ENCODE assay signal across 24 cellular contexts in the genomic region with DNA sequence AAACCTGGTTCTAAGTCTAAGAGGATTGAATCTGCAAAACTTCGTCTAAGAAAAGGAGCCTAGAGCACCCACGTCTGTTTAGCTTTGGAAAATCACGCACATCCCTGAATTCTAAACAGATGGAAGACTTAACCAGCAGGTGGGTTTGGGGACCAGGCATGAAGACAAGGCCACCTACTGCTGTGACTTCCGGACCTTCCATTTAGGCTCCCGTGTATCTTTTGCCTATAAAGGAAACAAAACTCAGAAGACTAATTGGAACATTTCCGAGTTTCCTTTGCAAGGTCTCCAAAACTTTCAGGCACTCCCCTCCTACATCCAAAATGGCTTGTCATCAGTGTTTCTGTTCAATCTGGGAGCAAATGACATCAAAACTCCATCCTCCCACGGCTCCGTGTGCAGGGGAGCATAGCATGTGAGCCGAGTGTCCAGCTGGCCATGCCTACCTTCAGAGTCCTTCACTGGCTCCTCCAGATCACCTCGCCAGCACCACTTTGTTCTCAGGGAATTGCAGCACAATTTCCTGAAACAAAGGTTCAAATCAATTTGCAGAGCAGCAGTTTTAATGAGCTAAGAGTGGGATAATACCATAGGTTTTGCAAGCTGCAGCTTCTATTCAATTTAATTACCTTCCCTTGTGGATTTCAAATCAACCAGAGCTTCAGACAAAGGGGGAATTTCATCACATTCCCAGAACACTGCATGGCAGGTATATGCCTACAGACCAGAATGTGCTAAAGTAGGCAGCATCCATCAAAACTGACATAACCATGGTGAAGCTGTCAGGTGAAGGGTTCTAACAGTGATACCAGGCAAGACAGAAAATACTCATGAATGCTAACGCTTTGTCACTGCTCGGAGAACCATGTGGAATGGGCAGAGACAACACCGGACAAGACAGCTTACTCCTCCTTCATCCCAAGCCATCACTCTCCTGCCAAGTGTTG. TPM values are rescaled to one million over a fixed set of nuclear protein-coding genes. Genes with fewer than 3 reads are reported as not detected.
"Had no signal": no experiment of that assay in that cellular context is flagged by ENCODE, and none has a peak within 500 bp of the region (broad histone marks: within the 10 kb centered on the region; RNA-seq: fewer than 3 reads in every experiment).

No MANE protein-coding gene starts in this region.

- H3K27me3 Mint-ChIP-seq: activated CD4-positive, alpha-beta T cell treated with anti-CD3 and anti-CD28 coated beads for 36 hours; activated T-cell treated with anti-CD3 and anti-CD28 coated beads, Interleukin-2, amount 50 U/mL, for 24 hours; stimulated activated memory B cell treated with anti-CD40 and anti-IgM and Interleukin-4, amounts not matched to agents 10 μg/mL and 1 μg/mL and 100 μg/mL, for 72 hours had no signal

- DNase-seq: activated CD4-positive, alpha-beta T cell treated with anti-CD3 and anti-CD28 coated beads for 36 hours; activated CD8-positive, alpha-beta T cell treated with anti-CD3 and anti-CD28 coated beads, Interleukin-2, amount 10 ng/mL, durations not matched to agents 7 days and 5 days; activated naive CD4-positive, alpha-beta T cell treated with anti-CD3 and anti-CD28 coated beads for 36 hours; activated T-cell treated with anti-CD3 and anti-CD28 coated beads, Interleukin-2, amount 50 U/mL, for 24 hours; aorta; brain microvascular endothelial cell; cerebellar nuclear complex; cortex of kidney; erythroblast; foreskin melanocyte; left ventricle myocardium inferior; mammary epithelial cell; midbrain; pancreas; sigmoid colon; stimulated activated CD4-positive, alpha-beta T cell treated with anti-CD3 and anti-CD28 coated beads, Interleukin-4, amount 100 ng/mL, for 4 hours; SW 1271; upper lobe of left lung had no signal

- H3K4me3 ChIP-seq: left ventricle myocardium inferior, pancreas, sigmoid colon, thoracic aorta, upper lobe of left lung had no signal

- H3K27ac ChIP-seq: brain microvascular endothelial cell, left ventricle myocardium inferior, neutrophil, pancreas, sigmoid colon, thoracic aorta, upper lobe of left lung had no signal

- H3K36me3 ChIP-seq: brain microvascular endothelial cell, left ventricle myocardium inferior, pancreas, thoracic aorta had no signal

- H3K9me3 ChIP-seq: left ventricle myocardium inferior, neutrophil, pancreas, sigmoid colon, thoracic aorta, upper lobe of left lung had no signal

- H3K4me1 Mint-ChIP-seq: activated CD4-positive, alpha-beta T cell treated with anti-CD3 and anti-CD28 coated beads for 36 hours; stimulated activated memory B cell treated with anti-CD40 and anti-IgM and Interleukin-4, amounts not matched to agents 10 μg/mL and 1 μg/mL and 100 μg/mL, for 72 hours had no signal

- H3K9me3 Mint-ChIP-seq: activated naive CD4-positive, alpha-beta T cell treated with anti-CD3 and anti-CD28 coated beads for 36 hours; activated T-cell treated with anti-CD3 and anti-CD28 coated beads, Interleukin-2, amount 50 U/mL, for 24 hours; activated T-helper 2 cell treated with anti-CD3 and anti-CD28 coated beads, Interferon-gamma antibody, Interleukin-2, Interleukin-4, amounts not matched to agents 10 μg/mL and 5 μg/mL and 100 μg/mL, durations not matched to agents 14 hours and 24 hours and 36 hours; stimulated activated memory B cell treated with anti-CD40 and anti-IgM and Interleukin-4, amounts not matched to agents 10 μg/mL and 1 μg/mL and 100 μg/mL, for 72 hours had no signal

- H3K27ac Mint-ChIP-seq: activated CD4-positive, alpha-beta T cell treated with anti-CD3 and anti-CD28 coated beads for 36 hours; activated CD8-positive, alpha-beta T cell treated with anti-CD3 and anti-CD28 coated beads, Interleukin-2, amount 10 ng/mL, durations not matched to agents 7 days and 5 days; activated naive CD4-positive, alpha-beta T cell treated with anti-CD3 and anti-CD28 coated beads for 36 hours; activated T-cell treated with anti-CD3 and anti-CD28 coated beads, Interleukin-2, amount 50 U/mL, for 24 hours; activated T-helper 2 cell treated with anti-CD3 and anti-CD28 coated beads, Interferon-gamma antibody, Interleukin-2, Interleukin-4, amounts not matched to agents 10 μg/mL and 5 μg/mL and 100 μg/mL, durations not matched to agents 14 hours and 24 hours and 36 hours; stimulated activated memory B cell treated with anti-CD40 and anti-IgM and Interleukin-4, amounts not matched to agents 10 μg/mL and 1 μg/mL and 100 μg/mL, for 72 hours had no signal

- H3K4me3 Mint-ChIP-seq: activated CD4-positive, alpha-beta T cell treated with anti-CD3 and anti-CD28 coated beads for 36 hours; activated CD8-positive, alpha-beta T cell treated with anti-CD3 and anti-CD28 coated beads, Interleukin-2, amount 10 ng/mL, durations not matched to agents 7 days and 5 days; activated naive CD4-positive, alpha-beta T cell treated with anti-CD3 and anti-CD28 coated beads for 36 hours; activated T-cell treated with anti-CD3 and anti-CD28 coated beads, Interleukin-2, amount 50 U/mL, for 24 hours; stimulated activated memory B cell treated with anti-CD40 and anti-IgM and Interleukin-4, amounts not matched to agents 10 μg/mL and 1 μg/mL and 100 μg/mL, for 72 hours had no signal

- H3K4me1 ChIP-seq: left ventricle myocardium inferior, pancreas, sigmoid colon had no signal

- ATAC-seq: activated CD4-positive, alpha-beta T cell treated with anti-CD3 and anti-CD28 coated beads for 36 hours; activated CD8-positive, alpha-beta T cell treated with anti-CD3 and anti-CD28 coated beads, Interleukin-2, amount 10 ng/mL, durations not matched to agents 7 days and 5 days; pancreas; stimulated activated memory B cell treated with anti-CD40 and anti-IgM and Interleukin-4, amounts not matched to agents 10 μg/mL and 1 μg/mL and 100 μg/mL, for 72 hours had no signal

- H3K27me3 ChIP-seq: brain microvascular endothelial cell, neutrophil, pancreas, sigmoid colon, upper lobe of left lung had no signal

RNA-seq across cellular contexts. Expression of a gene that starts 23.5 kb away (rescaled TPM):
- total RNA-seq: activated CD4-positive, alpha-beta T cell treated with anti-CD3 and anti-CD28 coated beads for 36 hours; activated CD8-positive, alpha-beta T cell treated with anti-CD3 and anti-CD28 coated beads, Interleukin-2, amount 10 ng/mL, durations not matched to agents 7 days and 5 days; activated naive CD4-positive, alpha-beta T cell treated with anti-CD3 and anti-CD28 coated beads for 36 hours; activated T-helper 2 cell treated with anti-CD3 and anti-CD28 coated beads, Interferon-gamma antibody, Interleukin-2, Interleukin-4, amounts not matched to agents 10 μg/mL and 5 μg/mL and 100 μg/mL, durations not matched to agents 14 hours and 24 hours and 36 hours; aorta; kidney epithelial cell; left ventricle myocardium inferior; mammary epithelial cell; pancreas; sigmoid colon; T-helper 2 cell treated with Interferon-gamma antibody and Interleukin-4, amounts not matched to agents 100 ng/mL and 5 ng/mL, for 36 hours; thoracic aorta had no signal
